In genomic region chr16:14640538-14640937, GRCh38 we compare ENCODE assay signal across 17 cellular contexts. TPM values are rescaled to one million over a fixed set of nuclear protein-coding genes. Genes with fewer than 3 reads are reported as not detected.
A peak's percentile ranks its signal among the peaks of the same experiment; 100 is the strongest.
DNase-seq lines count a peak whose midpoint lies in the region; ATAC-seq and TF ChIP-seq lines count a peak whose summit lies in the region.
"Had no signal": no experiment of that assay in that cellular context is flagged by ENCODE, and none has a peak within 500 bp of the region (broad histone marks: within the 10 kb centered on the region; RNA-seq: fewer than 3 reads in every experiment).

No MANE protein-coding gene starts in this region.

- ATAC-seq in activated T-cell treated with anti-CD3 and anti-CD28 coated beads, Interleukin-2, amount 50 U/mL, for 72 hours (replicated peaks in 1 of 2), result no peak
- ATAC-seq in left lobe of liver, result no peak
- ATAC-seq in HG02798 (IDR thresholded peaks at IDR 0.05; ENCODE audit: poor library complexity, unreplicated experiment), result no peak
- ATAC-seq: activated CD4-positive, alpha-beta T cell treated with anti-CD3 and anti-CD28 coated beads for 36 hours had no signal

- peaks cover 43% of the 10 kb centered on the region for H3K4me1 Mint-ChIP-seq in activated T-cell treated with anti-CD3 and anti-CD28 coated beads, Interleukin-2, amount 50 U/mL, for 72 hours (ENCODE audit: low read depth)
- H3K4me1 Mint-ChIP-seq in progenitor cell of endocrine pancreas (ENCODE audit: low read depth), result peaks cover 35% of the 10 kb centered on the region

- no peaks in the 10 kb centered on the region for H3K27me3 Mint-ChIP-seq in activated T-cell treated with anti-CD3 and anti-CD28 coated beads, Interleukin-2, amount 50 U/mL, for 72 hours (ENCODE audit: low read depth)
- H3K27me3 Mint-ChIP-seq in progenitor cell of endocrine pancreas, result no peaks in the 10 kb centered on the region
- H3K27me3 Mint-ChIP-seq: activated CD4-positive, alpha-beta T cell treated with anti-CD3 and anti-CD28 coated beads for 36 hours had no signal

- no peaks in the 10 kb centered on the region for H3K9me3 ChIP-seq in esophagus squamous epithelium
- H3K9me3 ChIP-seq: lower lobe of right lung, spleen had no signal

- no peak overlapping the region for H3K4me3 ChIP-seq in esophagus squamous epithelium
- H3K4me3 ChIP-seq: lower lobe of right lung, spleen had no signal

- intact Hi-C loops in esophagus squamous epithelium (cut with DNase I), result no loop called here

- no peak for TF ChIP-seq POLR2A in esophagus squamous epithelium (IDR thresholded peaks at IDR 0.05)

- TF ChIP-seq CTCF in esophagus squamous epithelium (IDR thresholded peaks at IDR 0.05) (peak in 2 of 6 experiments; percentile 12 to 22), progenitor cell of endocrine pancreas (IDR thresholded peaks at IDR 0.05; ENCODE audit: unreplicated experiment) (no peak)

- no peak overlapping the region for H3K4me3 Mint-ChIP-seq in activated T-cell treated with anti-CD3 and anti-CD28 coated beads, Interleukin-2, amount 50 U/mL, for 72 hours
- no peak overlapping the region for H3K4me3 Mint-ChIP-seq in progenitor cell of endocrine pancreas (ENCODE audit: low read depth)
- H3K4me3 Mint-ChIP-seq: activated CD4-positive, alpha-beta T cell treated with anti-CD3 and anti-CD28 coated beads for 36 hours; T-helper 1 cell treated with Interleukin-12 subunit alpha and Interleukin-12 subunit beta and Interleukin-4 antibody, amounts not matched to agents 30 μg/mL and 1 μg/mL, for 36 hours had no signal

- H3K27me3 ChIP-seq in esophagus squamous epithelium, result no peaks in the 10 kb centered on the region
- H3K27me3 ChIP-seq: spleen had no signal

- no peaks in the 10 kb centered on the region for H3K9me3 Mint-ChIP-seq in activated T-cell treated with anti-CD3 and anti-CD28 coated beads, Interleukin-2, amount 50 U/mL, for 72 hours
- H3K9me3 Mint-ChIP-seq in progenitor cell of endocrine pancreas (ENCODE audit: low read depth), result no peaks in the 10 kb centered on the region
- H3K9me3 Mint-ChIP-seq: T-helper 1 cell treated with Interleukin-12 subunit alpha and Interleukin-12 subunit beta and Interleukin-4 antibody, amounts not matched to agents 30 μg/mL and 1 μg/mL, for 36 hours had no signal

- H3K27ac ChIP-seq in esophagus squamous epithelium, result peak overlapping the region in 3 of 4 donors; percentile 50 to 65 (median 64)
- H3K27ac ChIP-seq: lower lobe of right lung had no signal

- H3K27ac Mint-ChIP-seq in activated T-cell treated with anti-CD3 and anti-CD28 coated beads, Interleukin-2, amount 50 U/mL, for 72 hours, result peak overlapping the region; percentile 68
- peak overlapping the region; percentile 25 for H3K27ac Mint-ChIP-seq in progenitor cell of endocrine pancreas

- WGBS in esophagus squamous epithelium, 2 donors, result 72 to 82% methylated on average over 10 of the region's 10 CpGs

- DNase-seq in activated T-cell treated with anti-CD3 and anti-CD28 coated beads, Interleukin-2, amount 50 U/mL, for 72 hours, result no peak
- DNase-seq in activated T-cell treated with anti-CD3 and anti-CD28 coated beads, Interleukin-2, amount 50 U/mL, for 48 hours, result no peak
- DNase-seq in NCI-H510A treated with DMSO at 0.1 percent for 48 hours (lab: John Stamatoyannopoulos, UW) (peak; percentile 73), esophagus squamous epithelium (lab: John Stamatoyannopoulos, UW) (no peak), progenitor cell of endocrine pancreas (ENCODE audit: low spot score, unreplicated experiment) (no peak), left lobe of liver (ENCODE audit: low spot score) (no peak), pons (ENCODE audit: low spot score) (no peak)
- DNase-seq: activated CD4-positive, alpha-beta T cell treated with anti-CD3 and anti-CD28 coated beads for 36 hours; dermis blood vessel endothelial cell; DMS 273 treated with DMSO at 0.1 percent for 48 hours; lower lobe of right lung; NCI-H2029; spleen had no signal

- H3K36me3 ChIP-seq in esophagus squamous epithelium, result peaks cover 8 to 45% (median 14%) of the 10 kb centered on the region in 3 donors

- H3K36me3 Mint-ChIP-seq in activated T-cell treated with anti-CD3 and anti-CD28 coated beads, Interleukin-2, amount 50 U/mL, for 72 hours (ENCODE audit: insufficient read depth in 2 of 2), result peaks cover 0 to 8% of the 10 kb centered on the region in 2 donors
- peaks cover 10% of the 10 kb centered on the region for H3K36me3 Mint-ChIP-seq in progenitor cell of endocrine pancreas (ENCODE audit: insufficient read depth)

- peaks cover 4 to 45% (median 6%) of the 10 kb centered on the region in 3 donors for H3K4me1 ChIP-seq in esophagus squamous epithelium

RNA-seq across cellular contexts. Expression of gene BFAR, which starts 7.8 kb away (rescaled TPM):
- total RNA-seq in activated T-cell treated with anti-CD3 and anti-CD28 coated beads, Interleukin-2, amount 50 U/mL, for 72 hours, result 10 to 100 TPM; 67.3 to 79.7 TPM
- total RNA-seq in esophagus squamous epithelium, result 10 to 100 TPM; 15.1 to 40.4 (median 22.9) TPM
- total RNA-seq in progenitor cell of endocrine pancreas, result 75.0 and 76.1 TPM in 2 replicates
- total RNA-seq in left lobe of liver, result 17.5 TPM

RNA-seq across cellular contexts. Expression of gene PARN, which starts 10.5 kb away (rescaled TPM):
- total RNA-seq in activated T-cell treated with anti-CD3 and anti-CD28 coated beads, Interleukin-2, amount 50 U/mL, for 72 hours, result 10 to 100 TPM; 56.1 to 68.9 TPM
- 10 to 100 TPM; 11.4 to 26.9 (median 20.7) TPM for total RNA-seq in esophagus squamous epithelium
- 31.4 and 32.3 TPM in 2 replicates for total RNA-seq in progenitor cell of endocrine pancreas
- total RNA-seq in left lobe of liver, result 14.5 TPM

RNA-seq across cellular contexts. Expression of gene PLA2G10, which starts 53.6 kb away (rescaled TPM):
- total RNA-seq in activated T-cell treated with anti-CD3 and anti-CD28 coated beads, Interleukin-2, amount 50 U/mL, for 72 hours, result not detected
- under 1 TPM in 1 of 4 donors, not detected in 3; 0.66 TPM for total RNA-seq in esophagus squamous epithelium
- total RNA-seq in progenitor cell of endocrine pancreas, result 1.4 and 2.2 TPM in 2 replicates
- total RNA-seq in left lobe of liver, result not detected
- total RNA-seq: activated CD4-positive, alpha-beta T cell treated with anti-CD3 and anti-CD28 coated beads for 36 hours; dermis blood vessel endothelial cell; LHCN-M2; osteoblast; spleen had no signal
